In the genomic region with DNA sequence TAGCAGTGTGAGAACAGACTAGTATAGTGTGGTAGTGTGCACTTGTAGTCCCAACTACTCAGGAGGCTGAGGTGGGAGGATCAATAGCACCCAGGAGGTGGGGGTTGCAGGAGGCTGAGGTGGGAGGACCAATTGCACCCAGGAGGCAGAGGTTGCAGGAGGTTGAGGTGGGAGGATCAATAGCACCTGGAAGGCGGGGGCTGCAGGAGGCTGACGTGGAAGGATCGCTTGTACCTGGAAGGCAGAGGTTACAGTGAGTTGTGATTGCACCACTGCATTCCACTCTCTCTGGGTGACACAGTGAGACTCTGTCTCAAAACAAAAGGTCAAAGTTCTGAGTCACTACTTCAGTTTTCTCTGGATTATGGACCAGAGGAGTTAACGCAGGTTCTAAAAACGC, we compare ENCODE assay signal across 19 cellular contexts.
"Had no signal": no experiment of that assay in that cellular context is flagged by ENCODE, and none has a peak within 500 bp of the region (broad histone marks: within the 10 kb centered on the region; RNA-seq: fewer than 3 reads in every experiment).

No MANE protein-coding gene starts in this region.

- H3K4me3 ChIP-seq: ascending aorta, colonic mucosa, heart left ventricle, left lung, thyroid gland had no signal

- H3K4me1 Mint-ChIP-seq: activated T-helper 17 cell treated with anti-CD3 and anti-CD28 coated beads, Interleukin-2, amount 50 U/mL, for 72 hours; natural killer cell; T-cell had no signal

- H3K9me3 Mint-ChIP-seq: activated T-helper 17 cell treated with anti-CD3 and anti-CD28 coated beads, Interleukin-2, amount 50 U/mL, for 72 hours; T-helper 2 cell treated with Interferon-gamma antibody and Interleukin-4, amounts not matched to agents 5 μg/mL and 100 μg/mL, for 36 hours had no signal

- H3K27ac Mint-ChIP-seq: activated naive CD4-positive, alpha-beta T cell treated with anti-CD3 and anti-CD28 coated beads, Interleukin-2, amount 50 U/mL, for 72 hours; activated T-cell treated with anti-CD3 and anti-CD28 coated beads, Interleukin-2, amount 50 U/mL, for 24 hours; activated T-helper 17 cell treated with anti-CD3 and anti-CD28 coated beads, Interleukin-2, amount 50 U/mL, for 72 hours; natural killer cell; progenitor cell of endocrine pancreas; T-cell; T-helper 2 cell treated with Interferon-gamma antibody and Interleukin-4, amounts not matched to agents 5 μg/mL and 100 μg/mL, for 36 hours had no signal

- DNase-seq: activated CD8-positive, alpha-beta memory T cell treated with anti-CD3 and anti-CD28 coated beads, Interleukin-2, amount 50 U/mL, for 4 hours; activated T-cell treated with anti-CD3 and anti-CD28 coated beads, Interleukin-2, amount 50 U/mL, for 24 hours; brain microvascular endothelial cell; colonic mucosa; heart left ventricle; kidney; left lung; midbrain; natural killer cell; stimulated activated CD4-positive, alpha-beta T cell treated with anti-CD3 and anti-CD28 coated beads, Interleukin-4, amount 100 ng/mL, for 24 hours; stimulated activated naive CD4-positive, alpha-beta T cell treated with Interleukin-2 at 50 U/mL for 16 hours; T-cell; thyroid gland had no signal

- H3K4me3 Mint-ChIP-seq: activated T-cell treated with anti-CD3 and anti-CD28 coated beads, Interleukin-2, amount 50 U/mL, for 24 hours; activated T-helper 17 cell treated with anti-CD3 and anti-CD28 coated beads, Interleukin-2, amount 50 U/mL, for 72 hours; natural killer cell; T-cell; T-helper 2 cell treated with Interferon-gamma antibody and Interleukin-4, amounts not matched to agents 5 μg/mL and 100 μg/mL, for 36 hours had no signal

- H3K9me3 ChIP-seq: colonic mucosa, thyroid gland had no signal

- H3K27me3 ChIP-seq: ascending aorta, brain microvascular endothelial cell, colonic mucosa, heart left ventricle, left lung, thyroid gland had no signal

- H3K4me1 ChIP-seq: ascending aorta, colonic mucosa, left lung, thyroid gland had no signal

- H3K36me3 Mint-ChIP-seq: natural killer cell, T-cell had no signal

- H3K27ac ChIP-seq: ascending aorta, brain microvascular endothelial cell, colonic mucosa, epithelial cell of prostate, heart left ventricle, left lung, thyroid gland had no signal

- H3K36me3 ChIP-seq: ascending aorta, brain microvascular endothelial cell, colonic mucosa, heart left ventricle, left lung, thyroid gland had no signal

- ATAC-seq: activated naive CD4-positive, alpha-beta T cell treated with anti-CD3 and anti-CD28 coated beads, Interleukin-2, amount 50 U/mL, for 72 hours; activated T-helper 17 cell treated with anti-CD3 and anti-CD28 coated beads, Interleukin-2, amount 50 U/mL, for 72 hours; heart left ventricle; left lung; natural killer cell; T-cell had no signal
